28 cellular contexts compared by ENCODE assay signal in genomic region chr17:61520897-61521296, GRCh38.
"Had no signal": no experiment of that assay in that cellular context is flagged by ENCODE, and none has a peak within 500 bp of the region (broad histone marks: within the 10 kb centered on the region; RNA-seq: fewer than 3 reads in every experiment).

No MANE protein-coding gene starts in this region.

- FAIRE-seq: colon, endometrium, endothelial cell of umbilical vein, frontal cortex had no signal

- H3K27ac Mint-ChIP-seq: dendritic cell treated with granulocyte-macrophage colony-stimulating factor and Interleukin-4, amounts not matched to agents 40 ng/mL and 50 ng/mL, for 4 days; effector memory CD8-positive, alpha-beta T cell; endodermal cell had no signal

- H3K4me3 ChIP-seq: colonic mucosa, coronary artery, dorsolateral prefrontal cortex, esophagus muscularis mucosa, esophagus squamous epithelium, gastrocnemius medialis, gastroesophageal sphincter, heart left ventricle, heart right ventricle had no signal

- H3K4me1 ChIP-seq: colonic mucosa, esophagus muscularis mucosa, esophagus squamous epithelium, foreskin keratinocyte, gastrocnemius medialis, gastroesophageal sphincter, heart left ventricle, heart right ventricle had no signal

- H3K4me1 Mint-ChIP-seq: endodermal cell had no signal

- H3K27me3 ChIP-seq: colonic mucosa, gastroesophageal sphincter had no signal

- ATAC-seq: effector memory CD8-positive, alpha-beta T cell; esophagus mucosa; foreskin keratinocyte; gastrocnemius medialis; gastroesophageal sphincter; heart left ventricle; heart right ventricle had no signal

- H3K9me3 Mint-ChIP-seq: dendritic cell treated with granulocyte-macrophage colony-stimulating factor and Interleukin-4, amounts not matched to agents 40 ng/mL and 50 ng/mL, for 4 days; effector memory CD8-positive, alpha-beta T cell; endodermal cell had no signal

- DNase-seq: colonic mucosa; cortex of kidney; dermis blood vessel endothelial cell; dorsolateral prefrontal cortex; effector CD4-positive, alpha-beta T cell; effector CD8-positive, alpha-beta T cell; effector memory CD4-positive, alpha-beta T cell; effector memory CD8-positive, alpha-beta T cell; endodermal cell; erythroblast; esophagus squamous epithelium; foreskin fibroblast; foreskin keratinocyte; foreskin melanocyte; gastrocnemius medialis; head of caudate nucleus; heart left ventricle; heart right ventricle had no signal

- H3K36me3 ChIP-seq: colonic mucosa, esophagus muscularis mucosa, esophagus squamous epithelium, gastrocnemius medialis, gastroesophageal sphincter, heart left ventricle, heart right ventricle had no signal

- H3K4me3 Mint-ChIP-seq: dendritic cell treated with granulocyte-macrophage colony-stimulating factor and Interleukin-4, amounts not matched to agents 40 ng/mL and 50 ng/mL, for 4 days; effector memory CD8-positive, alpha-beta T cell; endodermal cell had no signal

- H3K27ac ChIP-seq: colonic mucosa, coronary artery, dorsolateral prefrontal cortex, epithelial cell of prostate, esophagus muscularis mucosa, esophagus squamous epithelium, foreskin keratinocyte, gastrocnemius medialis, gastroesophageal sphincter, heart left ventricle, heart right ventricle had no signal

- H3K9me3 ChIP-seq: colonic mucosa, esophagus muscularis mucosa, esophagus squamous epithelium, gastrocnemius medialis, gastroesophageal sphincter, heart left ventricle, heart right ventricle had no signal
